Comparison of ENCODE assay signal across 15 cellular contexts in the genomic region with DNA sequence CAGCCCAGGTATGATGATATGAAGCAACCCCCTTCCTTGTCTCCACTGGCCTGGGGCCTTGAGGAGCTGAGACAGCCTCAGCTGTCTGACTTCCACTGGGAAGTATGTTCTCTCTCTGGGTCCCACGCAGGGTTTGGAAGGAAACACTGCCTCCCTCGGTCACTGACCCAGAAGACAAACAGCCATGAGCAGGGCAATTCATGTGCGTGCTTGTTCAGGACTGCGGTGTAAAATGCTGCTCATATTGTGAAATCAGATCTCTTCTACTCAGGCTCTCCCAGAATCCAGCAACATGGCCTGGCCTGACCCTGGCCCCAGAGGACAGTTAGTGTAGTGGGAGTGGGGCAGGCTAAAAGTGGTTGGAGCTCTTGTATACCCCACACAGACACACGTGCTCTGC. TPM values are rescaled to one million over a fixed set of nuclear protein-coding genes. Genes with fewer than 3 reads are reported as not detected.
DNase-seq lines count a peak whose midpoint lies in the region; ATAC-seq and TF ChIP-seq lines count a peak whose summit lies in the region.
"Had no signal": no experiment of that assay in that cellular context is flagged by ENCODE, and none has a peak within 500 bp of the region (broad histone marks: within the 10 kb centered on the region; RNA-seq: fewer than 3 reads in every experiment).

No MANE protein-coding gene starts in this region.

- H3K27ac ChIP-seq in epithelial cell of prostate (peak overlapping the region; percentile 76), right lobe of liver (peak overlapping the region; percentile 11 to 70 (median 39)), aorta (ENCODE audit: low read depth in 1 of 2, low read length in 2 of 2) (no peak overlapping the region)

- ATAC-seq in right lobe of liver (peak; percentile 86 to 96 (median 89)), aorta (ENCODE audit: low FRiP score) (peak; percentile 19), GM21619 (IDR thresholded peaks at IDR 0.05; ENCODE audit: unreplicated experiment) (no peak)

- H3K36me3 ChIP-seq in right lobe of liver: no peaks in the 10 kb centered on the region
- no peaks in the 10 kb centered on the region for H3K36me3 ChIP-seq in aorta (ENCODE audit: control insufficient read depth in 1 of 2, insufficient read depth in 2 of 2, low read length in 1 of 2)

- no peaks in the 10 kb centered on the region for H3K9me3 ChIP-seq in right lobe of liver
- H3K9me3 ChIP-seq in aorta (ENCODE audit: control insufficient read depth, low read length): no peaks in the 10 kb centered on the region

- H3K27me3 ChIP-seq in right lobe of liver: no peaks in the 10 kb centered on the region
- no peaks in the 10 kb centered on the region for H3K27me3 ChIP-seq in aorta (ENCODE audit: control insufficient read depth in 1 of 2, insufficient read depth in 2 of 2, low read length in 1 of 2)

- H3K4me3 Mint-ChIP-seq in T-helper 1 cell treated with Interleukin-12 subunit alpha and Interleukin-12 subunit beta and Interleukin-4 antibody, amounts not matched to agents 30 μg/mL and 1 μg/mL, for 36 hours: no peak overlapping the region

- DNase-seq in T-helper 1 cell (no peak), epithelial cell of prostate (ENCODE audit: low read depth, low spot score) (peak; percentile 81), right lobe of liver (peak; percentile 66 to 87 (median 83)), aorta (no peak), ecto neural progenitor cell (ENCODE audit: low spot score) (no peak)
- no peak for DNase-seq in effector CD8-positive, alpha-beta T cell (lab: John Stamatoyannopoulos, UW)
- DNase-seq: activated T-cell treated with anti-CD3 and anti-CD28 coated beads, Interleukin-2, amount 50 U/mL, for 48 hours; caudate nucleus; NCI-H2107; stimulated activated CD8-positive, alpha-beta memory T cell treated with anti-CD3 and anti-CD28 coated beads, Interleukin-4, amount 100 ng/mL, for 48 hours had no signal

- H3K27me3 Mint-ChIP-seq in T-helper 1 cell treated with Interleukin-12 subunit alpha and Interleukin-12 subunit beta and Interleukin-4 antibody, amounts not matched to agents 30 μg/mL and 1 μg/mL, for 36 hours (ENCODE audit: low read depth): peaks cover 18% of the 10 kb centered on the region

- intact Hi-C loops in right lobe of liver (cut with DNase I) (loop anchor here in 1 of 2 donors (10.0 kb wide), 1 partner anchor 46 kb away; the partner anchor contains the start of gene FAM131B), aorta (cut with DNase I) (no loop called here)

- H3K4me1 ChIP-seq in right lobe of liver: peaks cover 0 to 30% (median 13%) of the 10 kb centered on the region in 4 donors
- no peaks in the 10 kb centered on the region for H3K4me1 ChIP-seq in aorta (ENCODE audit: control insufficient read depth in 1 of 2, insufficient read depth in 2 of 2, low read length in 2 of 2)

- TF ChIP-seq CTCF in right lobe of liver (IDR thresholded peaks at IDR 0.05): peak in 2 of 4 donors; percentile 31 to 34

- no peak overlapping the region for H3K4me3 ChIP-seq in right lobe of liver
- no peak overlapping the region for H3K4me3 ChIP-seq in aorta (ENCODE audit: low read length in 2 of 2)

- H3K36me3 Mint-ChIP-seq in T-helper 1 cell treated with Interleukin-12 subunit alpha and Interleukin-12 subunit beta and Interleukin-4 antibody, amounts not matched to agents 30 μg/mL and 1 μg/mL, for 36 hours (ENCODE audit: low read depth): peaks cover 4% of the 10 kb centered on the region

- H3K27ac Mint-ChIP-seq in T-helper 1 cell treated with Interleukin-12 subunit alpha and Interleukin-12 subunit beta and Interleukin-4 antibody, amounts not matched to agents 30 μg/mL and 1 μg/mL, for 36 hours: peak overlapping the region; percentile 37

- 8% methylated on average over 4 of the region's 5 CpGs for WGBS in right lobe of liver (ENCODE audit: insufficient coverage, low coverage, low lambda C conversion rate, missing lambda C conversion rate)
- 60% methylated on average over 5 of the region's 5 CpGs for WGBS in aorta, 2 donors

- no peak for TF ChIP-seq POLR2A in right lobe of liver (IDR thresholded peaks at IDR 0.05)

- peaks cover 11% of the 10 kb centered on the region for H3K4me1 Mint-ChIP-seq in T-helper 1 cell treated with Interleukin-12 subunit alpha and Interleukin-12 subunit beta and Interleukin-4 antibody, amounts not matched to agents 30 μg/mL and 1 μg/mL, for 36 hours (ENCODE audit: low read depth)

- H3K9me3 Mint-ChIP-seq in T-helper 1 cell treated with Interleukin-12 subunit alpha and Interleukin-12 subunit beta and Interleukin-4 antibody, amounts not matched to agents 30 μg/mL and 1 μg/mL, for 36 hours: no peaks in the 10 kb centered on the region

RNA-seq across cellular contexts. Expression of gene CLCN1, which starts 2.8 kb away (rescaled TPM):
- not detected for total RNA-seq in right lobe of liver
- not detected for total RNA-seq in aorta
- not detected for polyA plus RNA-seq in aorta
- total RNA-seq: A172, glomerular endothelial cell, HT1080 had no signal

RNA-seq across cellular contexts. Expression of gene CASP2, which starts 30.5 kb away (rescaled TPM):
- total RNA-seq in right lobe of liver (1 to 10 TPM; 5.3 to 8.7 (median 6.7) TPM), aorta (10 to 100 TPM; 21.7 to 23.9 TPM)
- polyA plus RNA-seq in aorta: 1 to 10 TPM; 2.6 to 5.9 TPM

RNA-seq across cellular contexts. Expression of gene TMEM139, which starts 33.9 kb away (rescaled TPM):
- total RNA-seq in right lobe of liver (10 to 100 TPM in 5 of 6 experiments, 1 to 10 TPM in 1; 7.0 to 20.8 (median 14.8) TPM), aorta (1 to 10 TPM in 1 of 2 donors, under 1 TPM in 1; 0.32 to 1.2 TPM)
- polyA plus RNA-seq in aorta: 10 to 100 TPM in 1 of 2 donors, under 1 TPM in 1; 0.10 to 17.3 TPM
- total RNA-seq: HT1080 had no signal

RNA-seq across cellular contexts. Expression of gene FAM131B, which starts 43.9 kb away (rescaled TPM):
- total RNA-seq in right lobe of liver (under 1 TPM; 0.05 to 0.51 (median 0.14) TPM), aorta (1 to 10 TPM; 2.8 to 3.8 TPM)
- polyA plus RNA-seq in aorta: 1 to 10 TPM in 1 of 2 donors, under 1 TPM in 1; 0.41 to 1.0 TPM

RNA-seq across cellular contexts. Expression of gene GSTK1, which starts 55.4 kb away (rescaled TPM):
- total RNA-seq in right lobe of liver: 100 to 1,000 TPM; 209 to 315 (median 257) TPM
- total RNA-seq in aorta: 100 to 1,000 TPM in 1 of 2 donors, 10 to 100 TPM in 1; 75.6 to 123 TPM
- polyA plus RNA-seq in aorta: 100 to 1,000 TPM in 1 of 2 donors, 10 to 100 TPM in 1; 99.5 to 172 TPM

Comparison
In these comparisons a context has a peak if more than half of its experiments do, and no peak if none do; other contexts are left out.
1. DNase-seq: peak in epithelial cell of prostate (single experiment) and right lobe of liver (3 of 3); none in T-helper 1 cell (0 of 5), aorta (0 of 2), effector CD8-positive, alpha-beta T cell (single experiment) and ecto neural progenitor cell (single experiment).
2. H3K27ac ChIP-seq: peak in epithelial cell of prostate (single experiment) and right lobe of liver (3 of 3); none in aorta (0 of 2).